Comparison of ENCODE assay signal across 15 cellular contexts in genomic region chr11:121337740-121338272, GRCh38. TPM values are rescaled to one million over a fixed set of nuclear protein-coding genes. Genes with fewer than 3 reads are reported as not detected.
DNase-seq lines count a peak whose midpoint lies in the region; ATAC-seq and TF ChIP-seq lines count a peak whose summit lies in the region.
"Had no signal": no experiment of that assay in that cellular context is flagged by ENCODE, and none has a peak within 500 bp of the region (broad histone marks: within the 10 kb centered on the region; RNA-seq: fewer than 3 reads in every experiment).

No MANE protein-coding gene starts in this region.

- DNase-seq in heart right ventricle (no peak), suprapubic skin (ENCODE audit: low spot score in 2 of 2) (no peak), spleen (no peak), GM23338 (ENCODE audit: low spot score) (no peak), iPS-NIHi7 (ENCODE audit: extremely low spot score) (no peak), colonic mucosa (no peak)
- DNase-seq: BE2C; central memory CD4-positive, alpha-beta T cell; HFFc6; mesenchymal stem cell had no signal

- H3K4me3 ChIP-seq in heart right ventricle (no peak overlapping the region), suprapubic skin (no peak overlapping the region), spleen (no peak overlapping the region), GM23338 (no peak overlapping the region), colonic mucosa (no peak overlapping the region)

- H3K4me1 ChIP-seq in heart right ventricle (peaks cover 0 to 44% (median 7%) of the 10 kb centered on the region in 9 donors), suprapubic skin (peaks cover 13% of the 10 kb centered on the region), spleen (peaks cover 3 to 71% (median 24%) of the 10 kb centered on the region in 6 donors), GM23338 (ENCODE audit: insufficient read depth) (no peaks in the 10 kb centered on the region), colonic mucosa (no peaks in the 10 kb centered on the region)
- H3K4me1 ChIP-seq: BE2C had no signal

- intact Hi-C loops in heart right ventricle (cut with DNase I): loop anchor here in 3 of 10 donors (5.0 to 10.0 kb wide), 2 partner anchors 44 to 87 kb away; no protein-coding TSS in a partner anchor
- intact Hi-C loops in spleen (cut with DNase I; ENCODE audit: low total_unique reads): no loop called here
- intact Hi-C loops in colonic mucosa (cut with DNase I): no loop called here

- TF ChIP-seq POLR2A in suprapubic skin (IDR thresholded peaks at IDR 0.05) (no peak), spleen (IDR thresholded peaks at IDR 0.05) (no peak)

- 0 out of 2 replicates have a peak, but pooled peaks cover 7% of the 10 kb centered on the region for H3K9me2 ChIP-seq in GM23338 (ENCODE audit: insufficient read depth)

- H4K20me1 ChIP-seq in GM23338 (replicated peaks; ENCODE audit: insufficient read depth): no peaks in the 10 kb centered on the region

- no peak overlapping the region for H2AFZ ChIP-seq in GM23338

- H3K27me3 ChIP-seq in heart right ventricle (peaks cover 0 to 6% (median 0%) of the 10 kb centered on the region in 7 donors), suprapubic skin (no peaks in the 10 kb centered on the region), spleen (replicated peaks in 1 of 7) (no peaks in the 10 kb centered on the region), GM23338 (ENCODE audit: insufficient read depth) (no peaks in the 10 kb centered on the region), colonic mucosa (no peaks in the 10 kb centered on the region)
- H3K27me3 ChIP-seq: BE2C had no signal

- H3K4me1 Mint-ChIP-seq in GM23338: peaks cover 6% of the 10 kb centered on the region; the same call in 2 of the 3 replicates

- no peak overlapping the region for H3K27ac Mint-ChIP-seq in GM23338
- H3K27ac Mint-ChIP-seq: HFFc6; stimulated activated effector memory CD8-positive, alpha-beta T cell treated with anti-CD3 and anti-CD28 coated beads, Interleukin-12 subunit alpha, Interleukin-12 subunit beta, amount 100 ng/mL, for 72 hours had no signal

- 44 to 57% methylated on average over 6 of the region's 6 CpGs for WGBS in heart right ventricle, 2 donors
- WGBS in suprapubic skin: 65% methylated on average over 6 of the region's 6 CpGs
- 67 to 88% (median 77%) methylated on average over 6 of the region's 6 CpGs for WGBS in spleen, 5 donors

- H3K9me3 Mint-ChIP-seq in GM23338: no peaks in the 10 kb centered on the region
- H3K9me3 Mint-ChIP-seq: HFFc6; stimulated activated effector memory CD8-positive, alpha-beta T cell treated with anti-CD3 and anti-CD28 coated beads, Interleukin-12 subunit alpha, Interleukin-12 subunit beta, amount 100 ng/mL, for 72 hours had no signal

- TF ChIP-seq CTCF in heart right ventricle (IDR thresholded peaks at IDR 0.05) (no peak), suprapubic skin (IDR thresholded peaks at IDR 0.05) (no peak), spleen (IDR thresholded peaks at IDR 0.05 in 8 of 11, conservative IDR thresholded peaks at IDR 0.05 in 3 of 11) (no peak), GM23338 (conservative IDR thresholded peaks at IDR 0.05; ENCODE audit: low read depth in 2 of 2) (no peak), colonic mucosa (IDR thresholded peaks at IDR 0.05) (no peak)

- no peaks in the 10 kb centered on the region for H3K36me3 Mint-ChIP-seq in GM23338 (ENCODE audit: low read depth)
- H3K36me3 Mint-ChIP-seq: stimulated activated effector memory CD8-positive, alpha-beta T cell treated with anti-CD3 and anti-CD28 coated beads, Interleukin-12 subunit alpha, Interleukin-12 subunit beta, amount 100 ng/mL, for 72 hours had no signal

- H3K9ac ChIP-seq in colonic mucosa (ENCODE audit: low read depth in 2 of 2, low read length in 2 of 2): no peak overlapping the region

- H3K27ac ChIP-seq in heart right ventricle (peak overlapping the region in 4 of 10 donors; percentile 4 to 61 (median 31)), suprapubic skin (peak overlapping the region; percentile 66), spleen (peak overlapping the region in 4 of 8 donors; percentile 37 to 63 (median 50)), GM23338 (ENCODE audit: low read depth) (no peak overlapping the region), colonic mucosa (no peak overlapping the region)
- H3K27ac ChIP-seq: neutrophil had no signal

- no peaks in the 10 kb centered on the region for H3K79me2 ChIP-seq in GM23338 (replicated peaks; ENCODE audit: insufficient read depth)

- no peak overlapping the region for H3K4me3 Mint-ChIP-seq in GM23338
- H3K4me3 Mint-ChIP-seq: activated CD4-positive, alpha-beta T cell treated with anti-CD3 and anti-CD28 coated beads for 36 hours; HFFc6; stimulated activated effector memory CD8-positive, alpha-beta T cell treated with anti-CD3 and anti-CD28 coated beads, Interleukin-12 subunit alpha, Interleukin-12 subunit beta, amount 100 ng/mL, for 72 hours had no signal

- no peaks in the 10 kb centered on the region for H3K36me3 ChIP-seq in heart right ventricle
- H3K36me3 ChIP-seq in suprapubic skin: no peaks in the 10 kb centered on the region
- H3K36me3 ChIP-seq in spleen: no peaks in the 10 kb centered on the region
- H3K36me3 ChIP-seq in GM23338 (ENCODE audit: insufficient read depth): no peaks in the 10 kb centered on the region
- no peaks in the 10 kb centered on the region for H3K36me3 ChIP-seq in colonic mucosa
- H3K36me3 ChIP-seq: BE2C, neutrophil had no signal

- no peaks in the 10 kb centered on the region for H3F3A ChIP-seq in GM23338 (replicated peaks; ENCODE audit: low read depth)

- no peaks in the 10 kb centered on the region for H3K27me3 Mint-ChIP-seq in GM23338 (ENCODE audit: insufficient read depth, low read depth, poor library complexity)
- H3K27me3 Mint-ChIP-seq: activated CD4-positive, alpha-beta T cell treated with anti-CD3 and anti-CD28 coated beads for 36 hours had no signal

- no peak overlapping the region for H3K4me2 ChIP-seq in GM23338

- peak; percentile 19 for ATAC-seq in GM21529 (IDR thresholded peaks at IDR 0.05; ENCODE audit: unreplicated experiment)
- ATAC-seq in HG03432 (IDR thresholded peaks at IDR 0.05; ENCODE audit: unreplicated experiment): peak; percentile 24
- ATAC-seq in heart right ventricle: peak in 7 of 8 donors; percentile 11 to 69 (median 55)
- no peak for ATAC-seq in GM23338

- no peak for TF ChIP-seq EP300 in suprapubic skin (IDR thresholded peaks at IDR 0.05)

- H3K9me3 ChIP-seq in heart right ventricle (no peaks in the 10 kb centered on the region), suprapubic skin (no peaks in the 10 kb centered on the region), spleen (no peaks in the 10 kb centered on the region), colonic mucosa (no peaks in the 10 kb centered on the region)
- H3K9me3 ChIP-seq: BE2C, neutrophil had no signal

TF ChIP-seq in GM23338, 12 proteins besides CTCF, POLR2A, EP300 and RAD21 (continues in another document):
- TF ChIP-seq POLR2AphosphoS5 (IDR thresholded peaks at IDR 0.05; ENCODE audit: low read depth) (no peak), ZNF114 (CRISPR knock-in tag; IDR thresholded peaks at IDR 0.05) (no peak), STAT1 (IDR thresholded peaks at IDR 0.05; ENCODE audit: unreplicated experiment) (no peak), ZNF331 (CRISPR knock-in tag; IDR thresholded peaks at IDR 0.05; ENCODE audit: low read depth) (no peak), CREB1 (CRISPR knock-in tag; IDR thresholded peaks at IDR 0.05; ENCODE audit: low read depth) (no peak), EZH2 (IDR thresholded peaks at IDR 0.05; ENCODE audit: low read depth, unreplicated experiment) (no peak)

RNA-seq across cellular contexts. Expression of gene SC5D, which starts 45.2 kb away (rescaled TPM):
- 10 to 100 TPM; 17.0 to 30.6 (median 20.9) TPM for total RNA-seq in heart right ventricle
- polyA plus RNA-seq in heart right ventricle: 10 to 100 TPM; 10.7 to 18.9 TPM
- total RNA-seq in suprapubic skin: 10 to 100 TPM; 16.3 to 43.4 (median 29.8) TPM
- 10 to 100 TPM; 14.8 to 25.5 (median 20.2) TPM for total RNA-seq in spleen
- polyA plus RNA-seq in spleen: 1 to 10 TPM; 4.8 to 7.1 (median 6.7) TPM
- 118 and 138 TPM in 2 replicates for total RNA-seq in GM23338 (2014; rRNA removed; shearing (Covaris generic))
- 66.7 and 79.0 TPM in 2 replicates for polyA plus RNA-seq in GM23338 (2016; fragmentation: Nextera tagmentation; extraction: Ambion mirVana)
- 10 to 100 TPM; 24.4 to 79.6 TPM for total RNA-seq in colonic mucosa
